ENCODE assay signal across 13 cellular contexts in genomic region chr7:12714436-12714737, GRCh38.
"Had no signal": no experiment of that assay in that cellular context is flagged by ENCODE, and none has a peak within 500 bp of the region (broad histone marks: within the 10 kb centered on the region; RNA-seq: fewer than 3 reads in every experiment).

No MANE protein-coding gene starts in this region.

- H3K27ac ChIP-seq: foreskin keratinocyte, parathyroid adenoma had no signal

- H3K9ac ChIP-seq: parathyroid adenoma had no signal

- H3K36me3 ChIP-seq: left ventricle myocardium inferior, stomach, thyroid gland, uterus had no signal

- DNase-seq: activated CD4-positive, alpha-beta memory T cell treated with anti-CD3 and anti-CD28 coated beads, Interleukin-2, amount 10 ng/mL, durations not matched to agents 7 days and 5 days; activated CD4-positive, alpha-beta T cell treated with anti-CD3 and anti-CD28 coated beads for 1 hour; activated naive CD4-positive, alpha-beta T cell treated with Interleukin-2 at 50 U/mL for 16 hours; amygdala; dorsolateral prefrontal cortex; foreskin keratinocyte; left ventricle myocardium inferior; mesendoderm; stimulated activated CD4-positive, alpha-beta T cell treated with anti-CD3 and anti-CD28 coated beads, Interleukin-4, amount 100 ng/mL, for 4 hours; stomach; thyroid gland; uterus had no signal

- H3K4me3 Mint-ChIP-seq: activated CD4-positive, alpha-beta memory T cell treated with anti-CD3 and anti-CD28 coated beads, Interleukin-2, amount 10 ng/mL, durations not matched to agents 7 days and 5 days had no signal

- H3K9me3 ChIP-seq: left ventricle myocardium inferior, stomach, thyroid gland, uterus had no signal

- H3K27me3 Mint-ChIP-seq: activated CD4-positive, alpha-beta memory T cell treated with anti-CD3 and anti-CD28 coated beads, Interleukin-2, amount 10 ng/mL, durations not matched to agents 7 days and 5 days had no signal

- H3K4me3 ChIP-seq: thyroid gland, uterus had no signal

- H3K27me3 ChIP-seq: dorsolateral prefrontal cortex, foreskin keratinocyte, stomach, thyroid gland, uterus had no signal

- H3K4me1 ChIP-seq: parathyroid adenoma had no signal

- H3K9me3 Mint-ChIP-seq: activated CD4-positive, alpha-beta memory T cell treated with anti-CD3 and anti-CD28 coated beads, Interleukin-2, amount 10 ng/mL, durations not matched to agents 7 days and 5 days had no signal

- ATAC-seq: foreskin keratinocyte had no signal

- H3K27ac Mint-ChIP-seq: activated CD4-positive, alpha-beta memory T cell treated with anti-CD3 and anti-CD28 coated beads, Interleukin-2, amount 10 ng/mL, durations not matched to agents 7 days and 5 days had no signal
